Comparison of ENCODE assay signal across 29 cellular contexts in the genomic region with DNA sequence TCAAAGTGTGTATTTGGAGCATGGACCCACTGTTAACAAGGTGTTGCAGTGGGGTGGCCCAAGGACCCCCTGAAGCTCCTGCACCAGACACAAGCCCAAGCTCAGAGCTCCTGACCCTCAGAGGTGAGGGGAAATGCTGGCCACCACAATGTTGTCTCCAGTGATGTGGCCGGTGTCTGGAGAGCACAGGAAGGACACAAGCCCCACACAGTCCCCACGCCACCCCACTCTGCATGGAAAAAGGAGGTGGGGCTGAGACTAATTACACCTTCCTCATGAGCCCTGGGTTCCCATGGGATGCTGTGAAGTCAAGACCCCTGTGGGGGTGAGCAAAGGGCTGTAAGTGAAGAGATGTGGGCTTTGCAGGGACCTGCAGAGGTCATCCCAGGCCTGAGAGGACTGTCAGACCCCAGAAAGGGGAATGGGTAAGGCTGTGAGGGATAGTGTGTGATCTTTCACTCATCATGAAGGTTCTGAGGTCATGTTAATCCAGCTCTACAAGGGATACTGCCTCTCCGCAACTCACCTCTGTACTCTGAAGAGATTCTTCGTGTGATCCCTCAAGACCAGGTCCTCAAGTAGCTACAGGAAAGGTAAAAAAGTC.
"Had no signal": no experiment of that assay in that cellular context is flagged by ENCODE, and none has a peak within 500 bp of the region (broad histone marks: within the 10 kb centered on the region; RNA-seq: fewer than 3 reads in every experiment).

No MANE protein-coding gene starts in this region.

- H3K9ac ChIP-seq: neural progenitor cell had no signal

- H3K27me3 ChIP-seq: neural progenitor cell, neutrophil, pancreas, spleen, suprapubic skin, testis, tibial artery, transverse colon, upper lobe of right lung, uterus had no signal

- H3K9me3 Mint-ChIP-seq: neural progenitor cell; stimulated activated naive CD8-positive, alpha-beta T cell treated with anti-CD3 and anti-CD28 coated beads, Interleukin-15, amount 100 ng/mL, for 72 hours had no signal

- H2AFZ ChIP-seq: neural progenitor cell had no signal

- H3K27me3 Mint-ChIP-seq: progenitor cell of endocrine pancreas; stimulated activated naive CD8-positive, alpha-beta T cell treated with anti-CD3 and anti-CD28 coated beads, Interleukin-15, amount 100 ng/mL, for 72 hours; type B pancreatic cell had no signal

- H3K4me1 Mint-ChIP-seq: naive thymus-derived CD4-positive, alpha-beta T cell; nephron; neural progenitor cell; stimulated activated naive CD8-positive, alpha-beta T cell treated with anti-CD3 and anti-CD28 coated beads, Interleukin-15, amount 100 ng/mL, for 72 hours had no signal

- H3K4me1 ChIP-seq: neural progenitor cell, pancreas, psoas muscle, spleen, suprapubic skin, testis, tibial artery, upper lobe of right lung, uterus had no signal

- H3K4me3 Mint-ChIP-seq: naive thymus-derived CD4-positive, alpha-beta T cell; nephron; neural progenitor cell; stimulated activated naive CD8-positive, alpha-beta T cell treated with anti-CD3 and anti-CD28 coated beads, Interleukin-15, amount 100 ng/mL, for 72 hours; type B pancreatic cell had no signal

- H3K27ac ChIP-seq: neural progenitor cell, neutrophil, pancreas, psoas muscle, skin epidermis, spleen, suprapubic skin, testis, tibial artery, upper lobe of right lung, uterus had no signal

- H3K9me3 ChIP-seq: neutrophil, pancreas, psoas muscle, suprapubic skin, testis, upper lobe of right lung, uterus had no signal

- ATAC-seq: naive thymus-derived CD4-positive, alpha-beta T cell; pancreas; psoas muscle; right cardiac atrium; sciatic nerve; stimulated activated naive CD8-positive, alpha-beta T cell treated with anti-CD3 and anti-CD28 coated beads, Interleukin-15, amount 100 ng/mL, for 72 hours; stimulated activated naive CD8-positive, alpha-beta T cell treated with anti-CD3 and anti-CD28 coated beads, Interleukin-15, Interleukin-2, amounts not matched to agents 100 U/mL and 50 U/mL, for 24 hours; upper lobe of right lung had no signal

- H3K36me3 Mint-ChIP-seq: neural progenitor cell, type B pancreatic cell had no signal

- H3K27ac Mint-ChIP-seq: naive thymus-derived CD4-positive, alpha-beta T cell; nephron; neural progenitor cell; progenitor cell of endocrine pancreas; stimulated activated naive CD8-positive, alpha-beta T cell treated with anti-CD3 and anti-CD28 coated beads, Interleukin-15, amount 100 ng/mL, for 72 hours; type B pancreatic cell had no signal

- DNase-seq: naive thymus-derived CD4-positive, alpha-beta T cell; nucleus accumbens; pancreas; psoas muscle; right cardiac atrium; spleen; stimulated activated CD4-positive, alpha-beta T cell treated with anti-CD3 and anti-CD28 coated beads, Interleukin-12 subunit alpha, Interleukin-12 subunit beta, amount 100 ng/mL, for 4 hours; stimulated activated CD4-positive, alpha-beta T cell treated with anti-CD3 and anti-CD28 coated beads, Interleukin-1b, Interleukin-23, amount 100 ng/mL, for 48 hours; stimulated activated CD4-positive, alpha-beta T cell treated with anti-CD3 and anti-CD28 coated beads, Interleukin-4, amount 100 ng/mL, for 1 hour; stimulated activated CD4-positive, alpha-beta T cell treated with anti-CD3 and anti-CD28 coated beads, Interleukin-4, amount 100 ng/mL, for 4 hours; stimulated activated CD8-positive, alpha-beta memory T cell treated with anti-CD3 and anti-CD28 coated beads, Interleukin-4, amount 100 ng/mL, for 48 hours; stimulated activated naive CD4-positive, alpha-beta T cell; stimulated activated naive CD8-positive, alpha-beta T cell treated with anti-CD3 and anti-CD28 coated beads, Interleukin-15, amount 100 ng/mL, for 72 hours; stimulated activated naive CD8-positive, alpha-beta T cell treated with anti-CD3 and anti-CD28 coated beads, Interleukin-15, Interleukin-2, amounts not matched to agents 100 U/mL and 50 U/mL, for 24 hours; substantia nigra; testis; tibial artery; transverse colon; upper lobe of right lung; uterus had no signal

- H3K4me3 ChIP-seq: neural progenitor cell, pancreas, psoas muscle, skin epidermis, smooth muscle cell, spleen, suprapubic skin, testis, tibial artery, transverse colon, upper lobe of right lung, uterus had no signal

- H3K4me2 ChIP-seq: neural progenitor cell, smooth muscle cell had no signal

- H3K36me3 ChIP-seq: neural progenitor cell, neutrophil, pancreas, spleen, suprapubic skin, tibial artery, transverse colon, upper lobe of right lung, uterus had no signal
